Comparison of ENCODE assay signal across 8 cellular contexts in the genomic region with DNA sequence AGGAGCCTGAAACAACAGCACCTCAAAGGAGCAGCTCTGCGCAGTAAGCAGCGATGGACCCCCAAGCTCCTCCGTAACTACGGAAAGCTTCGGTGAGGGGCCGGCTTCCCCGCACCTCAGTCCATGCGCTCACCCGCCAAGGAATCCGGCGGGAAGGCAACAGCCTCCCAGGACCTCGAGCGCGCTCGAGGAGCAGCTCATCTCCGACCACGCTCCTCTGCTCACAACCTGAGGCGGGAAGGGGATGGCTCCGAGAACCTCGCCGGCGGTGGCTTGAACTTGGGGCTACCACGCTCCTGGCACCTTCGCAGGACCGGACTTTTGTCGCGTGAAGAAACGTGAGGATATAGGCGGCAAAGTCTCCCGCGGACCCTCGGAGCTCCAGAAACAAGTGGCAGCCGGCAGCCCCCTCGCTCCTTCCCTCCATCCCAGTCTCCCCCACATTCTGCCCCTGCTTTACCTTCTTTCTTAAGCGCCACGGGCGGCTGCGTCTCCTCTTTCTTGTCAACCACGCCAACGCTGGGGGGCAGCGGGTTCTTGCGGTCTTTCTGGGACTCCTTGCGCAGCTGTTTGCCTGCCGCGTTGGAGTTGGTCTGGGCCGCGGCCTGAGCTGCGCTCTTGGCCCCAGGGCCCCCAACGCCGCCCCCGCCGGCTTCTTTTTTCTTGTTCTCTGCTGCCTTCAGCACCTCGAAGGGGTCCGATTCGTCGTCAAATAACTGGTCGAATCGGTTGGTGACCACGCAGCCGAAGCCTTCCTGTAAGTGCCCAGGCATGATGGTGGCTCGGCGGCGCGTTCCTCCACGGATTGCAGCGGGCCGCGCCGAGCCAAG. TPM values are rescaled to one million over a fixed set of nuclear protein-coding genes. Genes with fewer than 3 reads are reported as not detected.
DNase-seq lines count a peak whose midpoint lies in the region; TF ChIP-seq lines count a peak whose summit lies in the region.

No MANE protein-coding gene starts in this region.

- DNase-seq in EL = peak; percentile 21
- DNase-seq in HCEC 1CT = peak; percentile 23
- peak; percentile 14 for DNase-seq in NCI-H345 (lab: John Stamatoyannopoulos, UW)
- DNase-seq in activated naive CD4-positive, alpha-beta T cell treated with Interleukin-2 at 50 U/mL for 16 hours = peak; percentile 42
- peak; percentile 78 for DNase-seq in cardiac septum (ENCODE audit: low spot score)
- peak; percentile 84 for DNase-seq in posterior vena cava (ENCODE audit: low spot score)
- DNase-seq in GM10266 (ENCODE audit: extremely low spot score) = no peak
- DNase-seq in KG1 (lab: John Stamatoyannopoulos, UW) = no peak

- intact Hi-C loops in cardiac septum (cut with DNase I) (loop anchor here (2.0 to 10.0 kb wide), 4 partner anchors 31 to 505 kb away; partner anchors contain the start of genes DNAI4, GNG12 and MIER1), posterior vena cava (cut with DNase I) (no loop called here)

- no peak for TF ChIP-seq CTCF in GM10266 (IDR thresholded peaks at IDR 0.05; ENCODE audit: control insufficient read depth, insufficient read depth, low read depth, missing control alignments)

RNA-seq across cellular contexts. Expression of gene SERBP1, which starts 0.5 kb away (rescaled TPM):
- total RNA-seq in cardiac septum (146 TPM), posterior vena cava (100 to 1,000 TPM; 119 to 139 TPM)

Comparison
In these comparisons a context has a peak if more than half of its experiments do, and no peak if none do; other contexts are left out.
1. DNase-seq: peak in EL (single experiment), HCEC 1CT (single experiment), NCI-H345 (single experiment), activated naive CD4-positive, alpha-beta T cell treated with Interleukin-2 at 50 U/mL for 16 hours (single experiment), cardiac septum (single experiment) and posterior vena cava (single experiment); none in GM10266 (single experiment) and KG1 (single experiment).